In the genomic region with DNA sequence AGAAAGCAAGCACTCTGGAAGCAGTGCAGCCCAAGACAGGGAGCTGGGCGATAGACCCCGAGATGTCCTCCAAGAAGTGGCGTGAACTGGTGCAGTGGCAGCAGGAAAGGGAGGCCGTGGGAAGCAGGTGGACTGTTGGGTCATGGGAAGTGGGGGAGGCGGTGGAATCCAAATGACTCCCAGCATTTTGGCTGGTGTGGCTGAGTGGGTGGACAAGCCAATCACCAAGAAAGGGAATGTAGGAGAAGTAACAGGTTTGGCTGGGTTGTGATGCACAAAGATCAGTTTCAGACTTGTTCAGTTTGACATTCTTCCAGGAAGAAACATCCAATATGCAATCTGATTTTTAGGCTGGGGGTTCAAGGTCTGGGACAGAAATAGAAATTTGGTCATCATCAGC, we compare ENCODE assay signal across 9 cellular contexts.
"Had no signal": no experiment of that assay in that cellular context is flagged by ENCODE, and none has a peak within 500 bp of the region (broad histone marks: within the 10 kb centered on the region; RNA-seq: fewer than 3 reads in every experiment).

No MANE protein-coding gene starts in this region.

- ATAC-seq: sciatic nerve; stimulated activated effector memory CD8-positive, alpha-beta T cell treated with anti-CD3 and anti-CD28 coated beads, Interleukin-12 subunit alpha, Interleukin-12 subunit beta, amount 100 ng/mL, for 72 hours had no signal

- H3K4me1 ChIP-seq: thyroid gland had no signal

- H3K4me3 Mint-ChIP-seq: stimulated activated effector memory CD8-positive, alpha-beta T cell treated with anti-CD3 and anti-CD28 coated beads, Interleukin-12 subunit alpha, Interleukin-12 subunit beta, amount 100 ng/mL, for 72 hours had no signal

- H3K36me3 ChIP-seq: thyroid gland had no signal

- H3K27ac Mint-ChIP-seq: stimulated activated effector memory CD8-positive, alpha-beta T cell treated with anti-CD3 and anti-CD28 coated beads, Interleukin-12 subunit alpha, Interleukin-12 subunit beta, amount 100 ng/mL, for 72 hours had no signal

- DNase-seq: activated naive CD4-positive, alpha-beta T cell; aorta; dermis blood vessel endothelial cell; erythroblast; hypothalamus; mesendoderm; thyroid gland had no signal

- H3K27me3 ChIP-seq: thyroid gland had no signal

- H3K27ac ChIP-seq: thyroid gland had no signal

- H3K4me1 Mint-ChIP-seq: stimulated activated effector memory CD8-positive, alpha-beta T cell treated with anti-CD3 and anti-CD28 coated beads, Interleukin-12 subunit alpha, Interleukin-12 subunit beta, amount 100 ng/mL, for 72 hours had no signal

- H3K9me3 ChIP-seq: thyroid gland had no signal

- H3K4me3 ChIP-seq: thyroid gland had no signal

- H3K36me3 Mint-ChIP-seq: stimulated activated effector memory CD8-positive, alpha-beta T cell treated with anti-CD3 and anti-CD28 coated beads, Interleukin-12 subunit alpha, Interleukin-12 subunit beta, amount 100 ng/mL, for 72 hours had no signal
